ENCODE assay signal across 8 cellular contexts in the genomic region with DNA sequence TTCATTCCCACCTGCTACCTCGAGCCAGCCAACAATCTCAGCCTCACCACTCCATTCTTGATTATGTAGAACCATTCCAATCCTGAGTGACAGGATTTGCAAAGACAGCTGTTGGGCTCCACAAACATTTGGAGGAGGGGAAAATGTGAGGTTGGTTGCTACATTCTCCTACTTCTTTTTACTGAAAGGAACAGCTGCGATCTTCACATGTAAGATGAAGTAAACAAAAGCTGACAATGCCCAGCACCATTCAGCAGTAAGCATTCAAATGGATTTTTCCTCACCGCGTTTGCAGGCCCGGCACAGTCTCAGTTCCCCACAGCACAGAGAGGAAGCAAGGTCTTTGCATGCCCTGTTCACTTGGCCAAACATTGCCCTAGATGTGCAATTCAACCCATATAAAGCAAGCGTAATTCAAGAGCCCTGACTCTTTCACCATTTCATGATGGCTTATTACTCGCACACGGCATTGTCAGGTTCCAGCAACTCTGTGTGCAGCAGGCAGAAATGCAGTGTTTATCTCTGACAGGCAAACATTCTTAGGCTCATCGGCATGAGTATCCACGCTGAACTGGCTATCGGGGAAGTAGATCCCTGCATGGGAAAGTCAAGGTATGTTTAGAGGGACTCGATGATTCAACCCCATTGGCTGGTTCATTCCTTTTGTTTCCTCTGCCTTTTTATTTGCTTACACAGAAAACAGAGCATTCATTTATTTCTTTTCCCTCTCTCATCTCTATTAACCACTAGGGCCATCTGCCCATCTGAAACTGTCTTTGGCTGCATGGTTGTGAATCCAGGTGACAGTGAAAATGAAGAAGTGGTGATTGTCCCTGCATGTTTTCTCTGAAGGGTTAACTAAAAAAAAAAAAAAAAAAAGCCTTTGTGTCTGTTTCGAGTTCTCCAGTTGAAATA.
DNase-seq lines count a peak whose midpoint lies in the region; ATAC-seq, FAIRE-seq and TF ChIP-seq lines count a peak whose summit lies in the region.

No MANE protein-coding gene starts in this region.

- H4K20me1 ChIP-seq in astrocyte (ENCODE audit: insufficient read depth, low read length), result no peaks in the 10 kb centered on the region

- TF ChIP-seq CTCF in astrocyte (IDR thresholded peaks at IDR 0.05; ENCODE audit: insufficient read depth, low read depth, low read length) (no peak), ascending aorta (IDR thresholded peaks at IDR 0.05) (no peak)
- no peak for TF ChIP-seq CTCF in activated CD8-positive, alpha-beta T cell treated with anti-CD3 and anti-CD28 coated beads for 36 hours (IDR thresholded peaks at IDR 0.05)

- intact Hi-C loops in activated CD8-positive, alpha-beta T cell treated with anti-CD3 and anti-CD28 coated beads for 36 hours (cut with micrococcal nuclease), result no loop called here
- intact Hi-C loops in ascending aorta (cut with DNase I), result no loop called here

- peak overlapping the region; percentile 53 for H2AFZ ChIP-seq in astrocyte (ENCODE audit: low read depth, low read length)

- no peak overlapping the region for H3K27ac Mint-ChIP-seq in astrocyte (ENCODE audit: unreplicated experiment)
- peak overlapping the region; percentile 94 to 97 (median 96) for H3K27ac Mint-ChIP-seq in naive B cell
- H3K27ac Mint-ChIP-seq in activated CD8-positive, alpha-beta T cell treated with anti-CD3 and anti-CD28 coated beads for 36 hours, result no peak overlapping the region

- H3K36me3 ChIP-seq in astrocyte (ENCODE audit: insufficient read depth, low read length) (no peaks in the 10 kb centered on the region), ascending aorta (no peaks in the 10 kb centered on the region)

- H3K4me2 ChIP-seq in astrocyte (ENCODE audit: low read length), result peak overlapping the region; percentile 53

- CTCF ChIA-PET in activated CD8-positive, alpha-beta T cell treated with anti-CD3 and anti-CD28 coated beads for 36 hours (lab: Charles Lee), result no interaction called here

- H3K4me3 ChIP-seq in astrocyte (ENCODE audit: insufficient read depth, low read depth, low read length), result no peak overlapping the region
- no peak overlapping the region for H3K4me3 ChIP-seq in ascending aorta

- H3K79me2 ChIP-seq in astrocyte (ENCODE audit: insufficient read depth, low read length), result no peaks in the 10 kb centered on the region

- POLR2A ChIA-PET in activated CD8-positive, alpha-beta T cell treated with anti-CD3 and anti-CD28 coated beads for 36 hours (lab: Charles Lee), result no interaction called here

- H3K27ac ChIP-seq in astrocyte (ENCODE audit: low read depth, low read length), result no peak overlapping the region
- no peak overlapping the region for H3K27ac ChIP-seq in ascending aorta

- FAIRE-seq in astrocyte (lab: Jason Lieb, UNC), result no peak

- no peak overlapping the region for H3K4me3 Mint-ChIP-seq in astrocyte (ENCODE audit: unreplicated experiment)
- peak overlapping the region; percentile 79 to 97 (median 93) for H3K4me3 Mint-ChIP-seq in naive B cell
- H3K4me3 Mint-ChIP-seq in activated CD8-positive, alpha-beta T cell treated with anti-CD3 and anti-CD28 coated beads for 36 hours, result no peak overlapping the region

- H3K27me3 ChIP-seq in astrocyte (ENCODE audit: insufficient read depth, low read length), result no peaks in the 10 kb centered on the region
- H3K27me3 ChIP-seq in ascending aorta, result no peaks in the 10 kb centered on the region

- in situ Hi-C loops in ACHN (cut with HindIII; ENCODE audit: low pct_ligation_motif_present, low pct_unique_long_range_greater_than_20kb, low sequenced_read_pairs), result no loop called here

- no peaks in the 10 kb centered on the region for H3K36me3 Mint-ChIP-seq in astrocyte (ENCODE audit: low read depth, unreplicated experiment)
- H3K36me3 Mint-ChIP-seq in naive B cell, result peaks cover 7 to 16% of the 10 kb centered on the region in 2 donors
- H3K36me3 Mint-ChIP-seq in activated CD8-positive, alpha-beta T cell treated with anti-CD3 and anti-CD28 coated beads for 36 hours (ENCODE audit: low read depth), result no peaks in the 10 kb centered on the region

- H3K4me1 Mint-ChIP-seq in astrocyte (ENCODE audit: low read depth, unreplicated experiment) (peaks cover 45% of the 10 kb centered on the region), naive B cell (peaks cover 54 to 87% (median 70%) of the 10 kb centered on the region in 3 donors)
- peaks cover 48% of the 10 kb centered on the region for H3K4me1 Mint-ChIP-seq in activated CD8-positive, alpha-beta T cell treated with anti-CD3 and anti-CD28 coated beads for 36 hours (ENCODE audit: low read depth)

- ATAC-seq in GM19438 (IDR thresholded peaks at IDR 0.05; ENCODE audit: low read depth, unreplicated experiment) (peak; percentile 46), HG03521 (IDR thresholded peaks at IDR 0.05; ENCODE audit: unreplicated experiment) (peak; percentile 40), naive B cell (ENCODE audit: low read depth in 2 of 2) (peak; percentile 79 to 80)
- no peak for ATAC-seq in activated CD8-positive, alpha-beta T cell treated with anti-CD3 and anti-CD28 coated beads for 36 hours

- H3K9ac ChIP-seq in astrocyte (ENCODE audit: low read length), result no peak overlapping the region

- DNase-seq in C1 segment of cervical spinal cord (lab: John Stamatoyannopoulos, UW) (peak in 12 of 14 donors; percentile 3 to 88 (median 38)), astrocyte (ENCODE audit: low read depth) (peak; percentile 13), naive B cell (peak; percentile 82), ACHN (no peak), ascending aorta (ENCODE audit: low spot score in 2 of 2) (no peak)
- no peak for DNase-seq in activated CD8-positive, alpha-beta T cell treated with anti-CD3 and anti-CD28 coated beads for 36 hours

- H3K27me3 Mint-ChIP-seq in astrocyte (ENCODE audit: low read depth, unreplicated experiment) (no peaks in the 10 kb centered on the region), naive B cell (no peaks in the 10 kb centered on the region)
- H3K27me3 Mint-ChIP-seq in activated CD8-positive, alpha-beta T cell treated with anti-CD3 and anti-CD28 coated beads for 36 hours, result no peaks in the 10 kb centered on the region

- H3K9me3 ChIP-seq in astrocyte (ENCODE audit: insufficient read depth, low read depth, low read length), result no peaks in the 10 kb centered on the region
- H3K9me3 ChIP-seq in ascending aorta, result no peaks in the 10 kb centered on the region

- no peaks in the 10 kb centered on the region for H3K9me3 Mint-ChIP-seq in astrocyte (ENCODE audit: unreplicated experiment)
- no peaks in the 10 kb centered on the region for H3K9me3 Mint-ChIP-seq in naive B cell
- no peaks in the 10 kb centered on the region for H3K9me3 Mint-ChIP-seq in activated CD8-positive, alpha-beta T cell treated with anti-CD3 and anti-CD28 coated beads for 36 hours

- H3K4me1 ChIP-seq in astrocyte (ENCODE audit: insufficient read depth, low read length) (peaks cover 17% of the 10 kb centered on the region), ascending aorta (no peaks in the 10 kb centered on the region)

Comparison
In these comparisons a context has a peak if more than half of its experiments do, and no peak if none do; other contexts are left out.
1. DNase-seq: peak in C1 segment of cervical spinal cord (12 of 14), astrocyte (single experiment) and naive B cell (single experiment); none in ACHN (single experiment), activated CD8-positive, alpha-beta T cell treated with anti-CD3 and anti-CD28 coated beads for 36 hours (single experiment) and ascending aorta (0 of 2).
2. H3K27ac Mint-ChIP-seq: peak in naive B cell (6 of 6); none in astrocyte (single experiment) and activated CD8-positive, alpha-beta T cell treated with anti-CD3 and anti-CD28 coated beads for 36 hours (single experiment).
3. H3K4me3 Mint-ChIP-seq: peak in naive B cell (8 of 8); none in astrocyte (single experiment) and activated CD8-positive, alpha-beta T cell treated with anti-CD3 and anti-CD28 coated beads for 36 hours (single experiment).